ENCODE assay signal across 8 cellular contexts in genomic region chr1:26145041-26145959, GRCh38. TPM values are rescaled to one million over a fixed set of nuclear protein-coding genes. Genes with fewer than 3 reads are reported as not detected.
DNase-seq lines count a peak whose midpoint lies in the region; ATAC-seq, FAIRE-seq and TF ChIP-seq lines count a peak whose summit lies in the region.

No MANE protein-coding gene starts in this region.

- H3K9me3 ChIP-seq in WERI-Rb-1 (ENCODE audit: severe bottlenecking) = no peaks in the 10 kb centered on the region
- H3K9me3 ChIP-seq in breast epithelium = no peaks in the 10 kb centered on the region

- no peak for ATAC-seq in GM19023 (IDR thresholded peaks at IDR 0.05; ENCODE audit: unreplicated experiment)

- no peak overlapping the region for H3K4me3 ChIP-seq in WERI-Rb-1 (ENCODE audit: low read depth, low read length)
- H3K4me3 ChIP-seq in breast epithelium = no peak overlapping the region

- intact Hi-C loops in breast epithelium (cut with DNase I; ENCODE audit: low total_unique reads) = no loop called here

- H3K27ac ChIP-seq in WERI-Rb-1 (no peak overlapping the region), breast epithelium (no peak overlapping the region)

- H3K36me3 ChIP-seq in WERI-Rb-1 = no peaks in the 10 kb centered on the region
- no peaks in the 10 kb centered on the region for H3K36me3 ChIP-seq in breast epithelium

- peak; percentile 76 for FAIRE-seq in H54 (lab: Jason Lieb, UNC)

- TF ChIP-seq POLR2A in H54 (IDR thresholded peaks at IDR 0.05; ENCODE audit: low read depth, low read length) = no peak
- TF ChIP-seq POLR2A in breast epithelium (IDR thresholded peaks at IDR 0.05) = no peak

- TF ChIP-seq CTCF in AG09319 (IDR thresholded peaks at IDR 0.05; ENCODE audit: low read depth, low read length) = peak; percentile 72
- TF ChIP-seq CTCF in WERI-Rb-1 (IDR thresholded peaks at IDR 0.05; ENCODE audit: low read depth, low read length) = peak; percentile 82
- peak; percentile 34 to 84 (median 80) for TF ChIP-seq CTCF in breast epithelium (IDR thresholded peaks at IDR 0.05)

- no peaks in the 10 kb centered on the region for H3K27me3 ChIP-seq in WERI-Rb-1 (ENCODE audit: insufficient read depth, low read depth, severe bottlenecking)
- H3K27me3 ChIP-seq in breast epithelium = no peaks in the 10 kb centered on the region

- DNase-seq in AG09319 (ENCODE audit: extremely low read depth, low read depth) (peak; percentile 56), H54 (ENCODE audit: insufficient read length, low spot score) (no peak), NCI-H2196 treated with DMSO at 0.1 percent for 48 hours (lab: John Stamatoyannopoulos, UW; ENCODE audit: unreplicated experiment) (peak; percentile 80), WERI-Rb-1 (peak; percentile 84), breast epithelium (ENCODE audit: low spot score in 2 of 2) (peak; percentile 67 to 68), islet precursor cell (peak; percentile 91)
- peak; percentile 44 to 78 for DNase-seq in stimulated activated CD4-positive, alpha-beta T cell treated with anti-CD3 and anti-CD28 coated beads, Interleukin-15, amount 100 ng/mL, for 48 hours (ENCODE audit: low read depth in 2 of 2)

- H3K4me1 ChIP-seq in breast epithelium = no peaks in the 10 kb centered on the region

RNA-seq across cellular contexts. Expression of gene FAM110D, which starts 13.6 kb away (rescaled TPM):
- 1 to 10 TPM; 3.4 to 9.1 (median 6.2) TPM for total RNA-seq in breast epithelium

RNA-seq across cellular contexts. Expression of gene C1orf232, which starts 23.5 kb away (rescaled TPM):
- not detected for total RNA-seq in breast epithelium

RNA-seq across cellular contexts. Expression of gene ZNF593, which starts 24.4 kb away (rescaled TPM):
- 10 to 100 TPM; 26.4 to 39.7 (median 31.9) TPM for total RNA-seq in breast epithelium

RNA-seq across cellular contexts. Expression of gene ZNF593OS, which starts 26.3 kb away (rescaled TPM):
- not detected for total RNA-seq in breast epithelium

RNA-seq across cellular contexts. Expression of gene CNKSR1, which starts 32.0 kb away (rescaled TPM):
- total RNA-seq in breast epithelium = 10 to 100 TPM in 2 of 3 donors, 1 to 10 TPM in 1; 2.2 to 28.2 (median 22.3) TPM
